ENCODE assay signal across 8 cellular contexts in the genomic region with DNA sequence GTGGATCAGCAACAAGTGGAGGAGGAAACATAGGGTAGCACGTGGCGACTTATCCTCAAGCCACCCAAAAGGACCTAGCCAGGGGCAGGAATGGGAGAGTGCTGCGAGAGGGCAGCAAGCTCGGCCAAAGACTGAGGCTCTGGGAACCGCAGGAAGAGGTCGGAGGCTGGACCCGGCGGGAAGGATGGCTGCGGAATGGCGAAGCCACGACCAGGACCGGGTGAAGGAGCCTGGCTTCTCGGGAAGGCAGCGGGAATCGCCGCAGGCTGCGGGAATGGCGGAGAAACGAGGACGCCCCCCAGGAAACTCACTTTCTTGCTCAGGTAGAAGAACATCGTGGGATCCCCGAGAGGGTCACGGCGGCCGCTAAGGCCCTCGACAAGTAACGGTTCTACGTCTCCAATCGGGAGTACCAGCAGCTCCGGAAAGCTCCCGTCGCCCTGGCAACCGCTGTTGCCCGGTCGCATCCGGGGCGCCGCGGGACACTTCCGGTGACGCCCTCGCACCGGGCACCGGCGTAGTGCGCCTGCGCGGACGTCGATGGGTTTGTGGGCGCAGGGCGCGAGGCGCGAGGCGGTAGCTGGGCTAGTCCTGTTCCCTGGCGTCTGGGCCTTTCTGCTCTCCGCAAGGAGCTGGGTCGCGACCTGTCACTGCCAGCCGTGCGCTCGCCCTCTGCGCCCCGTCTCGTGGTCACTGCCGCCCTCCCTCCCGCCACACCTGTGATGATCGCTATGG. TPM values are rescaled to one million over a fixed set of nuclear protein-coding genes. Genes with fewer than 3 reads are reported as not detected.
DNase-seq lines count a peak whose midpoint lies in the region; ATAC-seq lines count a peak whose summit lies in the region.

A gene (minus strand): TSS at position 425 of the 735 bp plus-strand sequence. CDS start 90 bp downstream, at position 335.

- H3K4me3 ChIP-seq in NT2/D1 (ENCODE audit: insufficient read length, low read depth) (peak within 1 kb of the TSS; percentile 93), mononuclear cell (ENCODE audit: low read length) (peak within 1 kb of the TSS; percentile 63)

- H3K27me3 ChIP-seq in NT2/D1 (ENCODE audit: insufficient read depth, insufficient read length) (no peaks in the 10 kb centered on the region), mononuclear cell (ENCODE audit: insufficient read depth, low read length) (peaks cover 17% of the 10 kb centered on the region)

- H3K9me3 ChIP-seq in NT2/D1 (ENCODE audit: insufficient read depth, low read length) (no peaks in the 10 kb centered on the region), mononuclear cell (ENCODE audit: low read depth, low read length) (no peaks in the 10 kb centered on the region)

- peak within 1 kb of the TSS; percentile 79 for H3K9ac ChIP-seq in NT2/D1 (ENCODE audit: insufficient read length, low read depth)

- H3K27ac ChIP-seq in epithelial cell of prostate: peak within 1 kb of the TSS; percentile 12

- H3K4me1 ChIP-seq in NT2/D1 (ENCODE audit: insufficient read depth, insufficient read length): no peaks in the 10 kb centered on the region
- H3K4me1 ChIP-seq in mononuclear cell (ENCODE audit: insufficient read depth, low read length): peaks cover 20% of the 10 kb centered on the region

- DNase-seq in D341Med (ENCODE audit: low spot score) (peak; percentile 99), HUDEP-2 (lab: John Stamatoyannopoulos, UW; ENCODE audit: unreplicated experiment in 76 of 76) (peak; percentile 8 to 94 (median 85)), NT2/D1 (ENCODE audit: low read depth, low spot score) (peak; percentile 83), epithelial cell of prostate (ENCODE audit: low read depth, low spot score) (peak; percentile 52)
- peak; percentile 99 for DNase-seq in activated CD8-positive, alpha-beta memory T cell treated with anti-CD3 and anti-CD28 coated beads, Interleukin-2, amount 50 U/mL, for 48 hours
- DNase-seq in stimulated activated CD8-positive, alpha-beta memory T cell treated with anti-CD3 and anti-CD28 coated beads, Interleukin-2, amount 100 ng/mL, for 48 hours (ENCODE audit: low read depth in 2 of 2): peak; percentile 91 to 93

- peak; percentile 94 for ATAC-seq in GM21423 (IDR thresholded peaks at IDR 0.05; ENCODE audit: unreplicated experiment)

- peaks cover 28% of the 10 kb centered on the region for H3K36me3 ChIP-seq in NT2/D1 (ENCODE audit: insufficient read depth, insufficient read length, low read length)

RNA-seq across cellular contexts. Expression of the gene that starts here (rescaled TPM):
- total RNA-seq in mononuclear cell: 3.5 TPM

Comparison
In these comparisons a context has a peak if more than half of its experiments do, and no peak if none do; other contexts are left out.
1. Peak in every context shown above with its lines: DNase-seq, ATAC-seq, H3K4me3 ChIP-seq and H3K27ac ChIP-seq.